ENCODE assay signal across 8 cellular contexts in the genomic region with DNA sequence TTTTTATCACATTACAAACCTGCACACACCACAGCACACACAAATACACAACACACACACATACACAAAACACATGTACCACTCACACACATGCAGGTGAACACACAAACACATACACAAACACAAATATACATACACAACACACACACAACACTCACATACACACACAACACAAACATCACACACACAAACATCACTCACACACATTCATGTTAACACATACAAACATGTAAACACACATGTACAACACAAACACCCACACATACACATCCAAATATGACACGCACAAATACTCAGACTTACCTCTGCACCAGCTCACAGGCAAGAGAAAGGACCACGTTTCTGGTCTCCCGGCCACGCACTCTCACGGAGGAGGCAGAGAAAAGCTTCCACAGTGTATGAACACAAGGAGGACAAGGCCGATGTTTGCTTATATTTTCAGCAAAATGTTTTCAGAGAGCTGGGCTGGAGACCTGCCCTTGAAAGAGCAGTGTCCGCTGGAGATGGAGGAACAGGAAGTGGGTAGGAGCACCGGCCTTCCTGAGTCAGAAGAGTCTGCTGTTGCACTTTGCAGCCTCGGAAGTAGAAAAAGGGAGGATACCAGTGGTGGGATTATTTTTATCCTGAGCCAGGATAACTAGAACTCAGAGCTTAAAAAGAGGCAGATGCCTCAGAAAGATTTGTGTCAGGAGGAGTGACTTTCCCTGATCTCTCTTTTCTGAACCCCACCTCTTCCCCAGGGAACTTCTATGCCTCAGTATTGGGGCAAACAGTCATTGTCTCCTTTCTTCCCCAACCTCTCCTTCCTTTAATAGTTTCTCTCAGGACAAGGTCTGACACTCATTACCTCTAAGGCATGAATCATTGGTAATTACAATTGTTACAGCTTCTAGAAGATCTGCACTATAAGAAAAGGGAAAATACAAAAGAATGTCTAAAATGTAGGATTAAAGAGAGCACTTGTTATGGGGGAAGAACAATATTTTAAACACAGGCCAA. TPM values are rescaled to one million over a fixed set of nuclear protein-coding genes. Genes with fewer than 3 reads are reported as not detected.
DNase-seq lines count a peak whose midpoint lies in the region; ATAC-seq and TF ChIP-seq lines count a peak whose summit lies in the region.

GIMAP6 (minus strand) TSS at position 520 of the 999 bp plus-strand sequence. CDS start 2,243 bp downstream, outside the sequence.

- no peak within 1 kb of the TSS for H2AFZ ChIP-seq in hepatocyte

- H3K4me3 ChIP-seq in body of pancreas (no peak within 1 kb of the TSS), hepatocyte (no peak within 1 kb of the TSS)

- POLR2A ChIA-PET in T-cell (lab: Charles Lee) = interaction anchor here (0.6 to 0.8 kb wide), 3 partner anchors 8 to 43 kb away, joined by 3 to 6 read pairs (median 5); no protein-coding TSS in a partner anchor

- no peaks in the 10 kb centered on the region for H3K27me3 ChIP-seq in body of pancreas
- no peaks in the 10 kb centered on the region for H3K27me3 ChIP-seq in hepatocyte

- TF ChIP-seq CTCF in GM13977 (IDR thresholded peaks at IDR 0.05; ENCODE audit: extremely low read depth, insufficient read depth, missing control alignments) = no peak
- TF ChIP-seq CTCF in body of pancreas (IDR thresholded peaks at IDR 0.05) = no peak
- TF ChIP-seq CTCF in hepatocyte (IDR thresholded peaks at IDR 0.05; ENCODE audit: poor library complexity) = no peak

- H3K36me3 ChIP-seq in body of pancreas (replicated peaks in 1 of 2; ENCODE audit: insufficient read depth in 1 of 2, low read depth in 2 of 2) (no peaks in the 10 kb centered on the region), hepatocyte (replicated peaks; ENCODE audit: insufficient read depth, low read depth) (no peaks in the 10 kb centered on the region)

- no peaks in the 10 kb centered on the region for H3K27me3 Mint-ChIP-seq in T-cell

- CTCF ChIA-PET in T-cell (lab: Charles Lee) = interaction anchor here in 1 of 2 donors (0.7 kb wide), 1 partner anchor 84 kb away, joined by 3 read pairs; the partner anchor contains the start of gene GIMAP1

- H3K4me1 ChIP-seq in body of pancreas (no peaks in the 10 kb centered on the region), hepatocyte (ENCODE audit: insufficient read depth) (no peaks in the 10 kb centered on the region)

- H3K4me2 ChIP-seq in hepatocyte = no peak within 1 kb of the TSS

- H3K27ac ChIP-seq in body of pancreas = peak within 1 kb of the TSS in 2 of 4 donors; percentile 37 to 38
- H3K27ac ChIP-seq in hepatocyte = no peak within 1 kb of the TSS

- H3K9me3 ChIP-seq in body of pancreas (no peaks in the 10 kb centered on the region), hepatocyte (ENCODE audit: low read depth) (no peaks in the 10 kb centered on the region)

- intact Hi-C loops in body of pancreas (cut with DNase I) = no loop called here

- TF ChIP-seq POLR2A in body of pancreas (IDR thresholded peaks at IDR 0.05) = no peak

- peak within 1 kb of the TSS; percentile 97 to 98 for H3K27ac Mint-ChIP-seq in T-cell

- H3K4me1 Mint-ChIP-seq in T-cell = peaks cover 79 to 97% (median 88%) of the 10 kb centered on the region in 3 donors

- peak; percentile 38 for DNase-seq in GM13977 (ENCODE audit: low spot score)
- DNase-seq in T-cell = peak in 33 of 34 experiments; percentile 6 to 59 (median 31)
- DNase-seq in body of pancreas = peak in 1 of 4 donors; percentile 21
- peak; percentile 24 for DNase-seq in pons (ENCODE audit: low spot score)
- no peak for DNase-seq in NCI-H510A (lab: John Stamatoyannopoulos, UW)
- DNase-seq in hepatocyte (ENCODE audit: low spot score) = no peak
- DNase-seq in NCI-H187 (lab: John Stamatoyannopoulos, UW) = no peak

- H3K4me3 Mint-ChIP-seq in T-cell = peak within 1 kb of the TSS; percentile 88 to 94 (median 93)

- H3K36me3 Mint-ChIP-seq in T-cell = peaks cover 68% of the 10 kb centered on the region

- H3K9me3 Mint-ChIP-seq in T-cell = peaks cover 4 to 19% (median 10%) of the 10 kb centered on the region in 3 donors

- in situ Hi-C loops in GM13977 (cut with MboI; ENCODE audit: low pct_unique_long_range_greater_than_20kb, low sequenced_read_pairs, unreplicated experiment) = no loop called here

- no peaks in the 10 kb centered on the region for H4K20me1 ChIP-seq in hepatocyte (ENCODE audit: insufficient read depth, poor library complexity, severe bottlenecking)

- 59 to 72% methylated on average over 9 of the region's 9 CpGs for WGBS in body of pancreas, 2 donors
- 87% methylated on average over 9 of the region's 9 CpGs for WGBS in hepatocyte (ENCODE audit: low lambda C conversion rate, missing lambda C conversion rate)

- H3K9me2 ChIP-seq in hepatocyte (replicated peaks; ENCODE audit: insufficient read depth) = no peaks in the 10 kb centered on the region

- ATAC-seq in HG02763 (IDR thresholded peaks at IDR 0.05; ENCODE audit: unreplicated experiment) (peak; percentile 82), T-cell (replicated peaks in 1 of 4) (peak; percentile 53 to 70 (median 56)), body of pancreas (peak; percentile 33)

- H3K79me2 ChIP-seq in hepatocyte = no peaks in the 10 kb centered on the region

RNA-seq across cellular contexts. Expression of gene GIMAP6, which starts in this region (rescaled TPM):
- total RNA-seq in T-cell = 100 to 1,000 TPM in 3 of 5 donors, 10 to 100 TPM in 2; 55.0 to 168 (median 150) TPM
- total RNA-seq in body of pancreas = 10 to 100 TPM in 1 of 2 donors, 1 to 10 TPM in 1; 8.6 to 10.6 TPM
- 0.27 and 1.0 TPM in 2 replicates for total RNA-seq in hepatocyte
- 0.82 TPM in 1 of 2 replicates, not detected in the other for polyA plus RNA-seq in hepatocyte

Comparison
In these comparisons a context has a peak if more than half of its experiments do, and no peak if none do; other contexts are left out.
1. RNA of gene GIMAP6 (total RNA-seq): 55.0 to 168 TPM in T-cell; 8.6 to 10.6 TPM in body of pancreas and 0.27 to 1.0 TPM in hepatocyte; every median in the first group is over 4 times any median in the second.
2. DNase-seq: peak in GM13977 (single experiment), T-cell (33 of 34) and pons (single experiment); none in NCI-H510A (single experiment), hepatocyte (single experiment) and NCI-H187 (0 of 2).
3. Peak in every context shown above with its lines, with median percentiles within 50 percentile points of each other: ATAC-seq.